10 cellular contexts compared by ENCODE assay signal in genomic region chr7:149713731-149714068, GRCh38. TPM values are rescaled to one million over a fixed set of nuclear protein-coding genes. Genes with fewer than 3 reads are reported as not detected.
A peak's percentile ranks its signal among the peaks of the same experiment; 100 is the strongest.
DNase-seq lines count a peak whose midpoint lies in the region; ATAC-seq and TF ChIP-seq lines count a peak whose summit lies in the region.
"Had no signal": no experiment of that assay in that cellular context is flagged by ENCODE, and none has a peak within 500 bp of the region (broad histone marks: within the 10 kb centered on the region; RNA-seq: fewer than 3 reads in every experiment).

No MANE protein-coding gene starts in this region.

- no peak overlapping the region for H3K23ac ChIP-seq in IMR-90 (ENCODE audit: low read depth, low read length)

- in situ Hi-C loops in IMR-90 (cut with MboI; ENCODE audit: low sequenced_read_pairs) = no loop called here

- H2AK5ac ChIP-seq in IMR-90 (ENCODE audit: low read depth, low read length) = no peak overlapping the region

- H3K4me3 Mint-ChIP-seq in neural crest cell = peak overlapping the region; percentile 81

- no peak overlapping the region for H3K18ac ChIP-seq in IMR-90 (ENCODE audit: low read depth, low read length)

- H3K4me3 ChIP-seq in ACC112 (ENCODE audit: low read depth, low read length) = peak overlapping the region; percentile 91
- H3K4me3 ChIP-seq in IMR-90 (ENCODE audit: insufficient read depth, low read depth, low read length) = no peak overlapping the region
- peak overlapping the region; percentile 69 to 81 for H3K4me3 ChIP-seq in duodenal mucosa (ENCODE audit: low read depth in 1 of 2, low read length in 2 of 2)

- H3K36me3 Mint-ChIP-seq in neural crest cell (ENCODE audit: low read depth) = peaks cover 18% of the 10 kb centered on the region

- peaks cover 20% of the 10 kb centered on the region for H3K9me3 Mint-ChIP-seq in neural crest cell

- DNase-seq in IMR-90 (no peak), neural crest cell (ENCODE audit: low read depth, low spot score) (no peak), GM19240 (ENCODE audit: insufficient read length, low spot score) (no peak), GM19238 (ENCODE audit: insufficient read length, low spot score) (no peak)
- DNase-seq: NCI-H1092, retina had no signal

- dilution Hi-C loops in IMR-90 (cut with HindIII; ENCODE audit: low sequenced_read_pairs, unreplicated experiment) = no loop called here

- no peak overlapping the region for H3K27ac Mint-ChIP-seq in neural crest cell (ENCODE audit: unreplicated experiment)

- peaks cover 5% of the 10 kb centered on the region for H3K79me2 ChIP-seq in ACC112 (ENCODE audit: control insufficient read depth, insufficient read depth, low read length, unreplicated experiment)

- no peak overlapping the region for H3K56ac ChIP-seq in IMR-90 (ENCODE audit: extremely low read depth, insufficient read depth, low read length)

- no peak overlapping the region for H2BK20ac ChIP-seq in IMR-90 (ENCODE audit: low read depth, low read length)

- BruUV-seq in IMR-90 (replicated peaks; lab: Mats Ljungman, UMichigan) = no TSS peak

- peaks cover 12 to 29% of the 10 kb centered on the region in 2 experiments; a peak in 2 of 4 replicates for H3K79me1 ChIP-seq in IMR-90 (ENCODE audit: low read depth in 1 of 2, low read length in 2 of 2)

- H3K14ac ChIP-seq in IMR-90 (replicated peaks; ENCODE audit: low read depth, low read length) = no peak overlapping the region

- H3K27ac ChIP-seq in ACC112 (ENCODE audit: low read depth, low read length) (no peak overlapping the region), IMR-90 (ENCODE audit: insufficient read depth, low read length) (no peak overlapping the region), duodenal mucosa (ENCODE audit: low read depth, low read length) (no peak overlapping the region)

- no peak overlapping the region for H3K4ac ChIP-seq in IMR-90 (ENCODE audit: low read depth, low read length)

- peak overlapping the region in 1 of 2 experiments; percentile 78; a peak in 1 of 4 replicates for H4K8ac ChIP-seq in IMR-90 (ENCODE audit: low read depth in 2 of 2, low read length in 2 of 2)

- H4K91ac ChIP-seq in IMR-90 (ENCODE audit: insufficient read depth, low read depth, low read length) = no peak overlapping the region

- H3K4me1 ChIP-seq in ACC112 (ENCODE audit: control insufficient read depth, insufficient read depth, low read length, unreplicated experiment) (peaks cover 9% of the 10 kb centered on the region), IMR-90 (ENCODE audit: control insufficient read depth, insufficient read depth, low read length) (peaks cover 10% of the 10 kb centered on the region), duodenal mucosa (ENCODE audit: control insufficient read depth in 1 of 2, insufficient read depth in 2 of 2, low read length in 2 of 2) (peaks cover 0 to 15% of the 10 kb centered on the region in 2 donors)

- WGBS in IMR-90 (ENCODE audit: extremely low coverage in 2 of 2, insufficient read length in 1 of 2), 2 experiments = 93% methylated on average over 15 of the region's 26 CpGs; no CpG with 5 or more reads in 1 of the 2 experiments

- no peak overlapping the region for H3K4me2 ChIP-seq in IMR-90 (ENCODE audit: low read depth, low read length)

- H2AK9ac ChIP-seq in IMR-90 (replicated peaks; ENCODE audit: low read depth, low read length, poor library complexity) = peak overlapping the region; percentile 44

- no peak overlapping the region for H2BK5ac ChIP-seq in IMR-90 (ENCODE audit: low read depth, low read length, poor library complexity, severe bottlenecking)

- no peaks in the 10 kb centered on the region for H3K36me3 ChIP-seq in ACC112 (ENCODE audit: insufficient read depth, low read length)
- no peaks in the 10 kb centered on the region for H3K36me3 ChIP-seq in IMR-90 (ENCODE audit: control insufficient read depth, insufficient read depth, low read length)
- H3K36me3 ChIP-seq in duodenal mucosa (ENCODE audit: control insufficient read depth in 1 of 2, insufficient read depth in 2 of 2, low read length in 2 of 2) = no peaks in the 10 kb centered on the region

- H3K27me3 Mint-ChIP-seq in neural crest cell (ENCODE audit: low read depth) = no peaks in the 10 kb centered on the region

- ATAC-seq in IMR-90 (ENCODE audit: low read depth) (no peak), GM21390 (IDR thresholded peaks at IDR 0.05; ENCODE audit: unreplicated experiment) (no peak), HG03039 (IDR thresholded peaks at IDR 0.05; ENCODE audit: unreplicated experiment) (no peak)

- no peak overlapping the region for H2BK120ac ChIP-seq in IMR-90 (ENCODE audit: low read depth, low read length)

- intact Hi-C loops in IMR-90 (cut with micrococcal nuclease) = loop anchor here (10.0 kb wide), 1 partner anchor 89 kb away; no protein-coding TSS in a partner anchor

- no peaks in the 10 kb centered on the region for H3K27me3 ChIP-seq in ACC112 (ENCODE audit: insufficient read depth, low read length)
- no peaks in the 10 kb centered on the region for H3K27me3 ChIP-seq in IMR-90 (ENCODE audit: control insufficient read depth, insufficient read depth, low read length)
- H3K27me3 ChIP-seq in duodenal mucosa (ENCODE audit: control insufficient read depth in 1 of 2, insufficient read depth in 2 of 2, low read length in 2 of 2) = no peaks in the 10 kb centered on the region

- H3K9me1 ChIP-seq in IMR-90 (ENCODE audit: insufficient read depth, low read length) = peaks cover 9% of the 10 kb centered on the region; the same call in 1 of the 2 replicates

- TF ChIP-seq CTCF in IMR-90 (conservative IDR thresholded peaks at IDR 0.05; ENCODE audit: low read depth, low read length) = no peak
- TF ChIP-seq CTCF in neural crest cell (conservative IDR thresholded peaks at IDR 0.05) = no peak

- CTCF ChIA-PET in IMR-90 (lab: Yijun Ruan, JAX) = no interaction called here

- no peak for TF ChIP-seq RAD21 in IMR-90 (IDR thresholded peaks at IDR 0.05; ENCODE audit: low read length)

- H2BK15ac ChIP-seq in IMR-90 (ENCODE audit: low read depth, low read length) = no peak overlapping the region

- no peak for TF ChIP-seq POLR2A in IMR-90 (IDR thresholded peaks at IDR 0.05; ENCODE audit: low read depth, low read length)

- POLR2A ChIA-PET in IMR-90 (lab: Charles Lee; ENCODE audit: unreplicated experiment) = no interaction called here

- H3K4me1 Mint-ChIP-seq in neural crest cell = peaks cover 20% of the 10 kb centered on the region

- H2AFZ ChIP-seq in ACC112 (ENCODE audit: low read length, unreplicated experiment) = peak overlapping the region; percentile 97
- H2AFZ ChIP-seq in IMR-90 (replicated peaks; ENCODE audit: low read length, poor library complexity) = peak overlapping the region; percentile 99

- H3K9me3 ChIP-seq in IMR-90 (ENCODE audit: control insufficient read depth, insufficient read depth, low read length) (peaks cover 3% of the 10 kb centered on the region), duodenal mucosa (ENCODE audit: control insufficient read depth in 1 of 2, low read length in 2 of 2) (peaks cover 5 to 18% of the 10 kb centered on the region in 2 donors)

- no peaks in the 10 kb centered on the region; the same call in 1 of the 2 replicates for H4K20me1 ChIP-seq in IMR-90 (ENCODE audit: insufficient read depth, low read length)

- H3K9ac ChIP-seq in IMR-90 (ENCODE audit: low read depth, low read length) = no peak overlapping the region
- no peak overlapping the region for H3K9ac ChIP-seq in duodenal mucosa (ENCODE audit: low read depth in 1 of 2, low read length in 2 of 2)

- no peak overlapping the region for H4K5ac ChIP-seq in IMR-90 (ENCODE audit: low read depth, low read length)

TF ChIP-seq in IMR-90, 13 proteins besides CTCF, POLR2A, EP300 and RAD21:
- TF ChIP-seq NFE2L2 (IDR thresholded peaks at IDR 0.05; ENCODE audit: low read depth, low read length) (no peak), MAZ (IDR thresholded peaks at IDR 0.05; ENCODE audit: borderline replicate concordance, low read depth, low read length) (no peak), RFX5 (IDR thresholded peaks at IDR 0.05; ENCODE audit: low read depth, low read length) (no peak)

RNA-seq across cellular contexts. Expression of gene ZNF467, which starts 59.7 kb away (rescaled TPM):
- total RNA-seq in IMR-90 (2012; rRNA removed) = under 0.01 TPM in 1 of 2 replicates, not detected in the other
- polyA plus RNA-seq in IMR-90 (2012; rRNA removed) = 0.67 and 0.77 TPM in 2 replicates
- polyA plus RNA-seq in IMR-90 (2012; cell fraction: cytosol; rRNA removed) = 0.43 and 0.89 TPM in 2 replicates
- 3.8 and 5.6 TPM in 2 replicates for polyA plus RNA-seq in IMR-90 (2012; cell fraction: nucleus; rRNA removed; ENCODE audit: low replicate concordance)
- total RNA-seq in neural crest cell = 1.9 and 2.3 TPM in 2 replicates
